8 cellular contexts compared by ENCODE assay signal in genomic region chr11:614583-615452, GRCh38. TPM values are rescaled to one million over a fixed set of nuclear protein-coding genes. Genes with fewer than 3 reads are reported as not detected.
A peak's percentile ranks its signal among the peaks of the same experiment; 100 is the strongest.
DNase-seq lines count a peak whose midpoint lies in the region; ATAC-seq, FAIRE-seq and TF ChIP-seq lines count a peak whose summit lies in the region.

No MANE protein-coding gene starts in this region.

- peak overlapping the region; percentile 83 for H3K9ac ChIP-seq in keratinocyte (ENCODE audit: control insufficient read depth, extremely low read depth, insufficient read depth, low read length)
- H3K9ac ChIP-seq in subcutaneous abdominal adipose tissue (ENCODE audit: low read length in 5 of 5) = peak overlapping the region; percentile 48 to 96 (median 85)

- peaks cover 15% of the 10 kb centered on the region for H4K20me1 ChIP-seq in keratinocyte (ENCODE audit: control insufficient read depth, extremely low read depth, insufficient read depth, low read length)

- H3K36me3 Mint-ChIP-seq in CD4-positive, CD25-positive, alpha-beta regulatory T cell = peaks cover 4% of the 10 kb centered on the region

- H3K4me1 ChIP-seq in CD4-positive, CD25-positive, alpha-beta regulatory T cell (ENCODE audit: control insufficient read depth, insufficient read depth, low read length, poor library complexity, severe bottlenecking) = peaks cover 30% of the 10 kb centered on the region
- H3K4me1 ChIP-seq in ascending aorta (peaks cover 11 to 14% of the 10 kb centered on the region in 2 donors), keratinocyte (ENCODE audit: control insufficient read depth, extremely low read depth, insufficient read depth, low read length) (peaks cover 25% of the 10 kb centered on the region), subcutaneous abdominal adipose tissue (ENCODE audit: control insufficient read depth in 5 of 5, insufficient read depth in 5 of 5, low read length in 5 of 5) (peaks cover 0 to 32% (median 23%) of the 10 kb centered on the region in 5 donors)

- peak overlapping the region; percentile 65 for H3K4me3 ChIP-seq in CD4-positive, CD25-positive, alpha-beta regulatory T cell (ENCODE audit: low read depth, low read length)
- H3K4me3 ChIP-seq in ascending aorta (peak overlapping the region; percentile 69 to 81), keratinocyte (ENCODE audit: control insufficient read depth in 2 of 3, extremely low read depth in 1 of 3, insufficient read depth in 2 of 3, low read depth in 1 of 3, low read length in 3 of 3) (peak overlapping the region; percentile 58 to 81 (median 76)), subcutaneous abdominal adipose tissue (ENCODE audit: low read depth in 1 of 5, low read length in 5 of 5) (peak overlapping the region; percentile 13 to 96 (median 94))

- no peaks in the 10 kb centered on the region for H3K9me3 ChIP-seq in CD4-positive, CD25-positive, alpha-beta regulatory T cell (ENCODE audit: control insufficient read depth in 2 of 2, low read length in 2 of 2)
- H3K9me3 ChIP-seq in ascending aorta (no peaks in the 10 kb centered on the region), keratinocyte (ENCODE audit: control insufficient read depth, low read depth, low read length) (no peaks in the 10 kb centered on the region), subcutaneous abdominal adipose tissue (ENCODE audit: control insufficient read depth in 5 of 5, low read length in 5 of 5) (no peaks in the 10 kb centered on the region)

- H3K79me2 ChIP-seq in keratinocyte (ENCODE audit: control insufficient read depth, insufficient read depth, low read length) = peaks cover 2% of the 10 kb centered on the region

- ATAC-seq in CD4-positive, CD25-positive, alpha-beta regulatory T cell (ENCODE audit: low read depth in 2 of 2) = no peak
- peak; percentile 1 for ATAC-seq in HG03342 (IDR thresholded peaks at IDR 0.05; ENCODE audit: unreplicated experiment)
- ATAC-seq in HG02763 (IDR thresholded peaks at IDR 0.05; ENCODE audit: unreplicated experiment) = no peak
- no peak for ATAC-seq in HG02884 (IDR thresholded peaks at IDR 0.05; ENCODE audit: unreplicated experiment)
- no peak for ATAC-seq in GM21360 (IDR thresholded peaks at IDR 0.05; ENCODE audit: unreplicated experiment)

- no peaks in the 10 kb centered on the region for H3K27me3 Mint-ChIP-seq in CD4-positive, CD25-positive, alpha-beta regulatory T cell

- intact Hi-C loops in ascending aorta (cut with DNase I) = loop anchor here (2.0 to 5.0 kb wide), 2 partner anchors 38 to 112 kb away; partner anchors contain the start of gene PHRF1

- dilution Hi-C loops in keratinocyte (cut with MboI; ENCODE audit: extremely low pct_ligation_motif_present, low sequenced_read_pairs) = no loop called here

- H3K27me3 ChIP-seq in CD4-positive, CD25-positive, alpha-beta regulatory T cell (ENCODE audit: control insufficient read depth, insufficient read depth, low read length) = no peaks in the 10 kb centered on the region
- no peaks in the 10 kb centered on the region for H3K27me3 ChIP-seq in ascending aorta
- H3K27me3 ChIP-seq in keratinocyte (ENCODE audit: control insufficient read depth, extremely low read depth, insufficient read depth, low read length) = no peaks in the 10 kb centered on the region
- H3K27me3 ChIP-seq in subcutaneous abdominal adipose tissue (ENCODE audit: control insufficient read depth in 5 of 5, insufficient read depth in 4 of 5, low read length in 5 of 5) = no peaks in the 10 kb centered on the region

- FAIRE-seq in keratinocyte (lab: Jason Lieb, UNC) = no peak

- H3K27ac ChIP-seq in CD4-positive, CD25-positive, alpha-beta regulatory T cell (ENCODE audit: insufficient read depth, low read length, poor library complexity, severe bottlenecking) = peak overlapping the region; percentile 93
- H3K27ac ChIP-seq in ascending aorta (peak overlapping the region; percentile 90 to 94), keratinocyte (ENCODE audit: control insufficient read depth, insufficient read depth, low read length) (peak overlapping the region; percentile 80), subcutaneous abdominal adipose tissue (ENCODE audit: low read depth, low read length) (peak overlapping the region; percentile 86)

- peak overlapping the region; percentile 93 to 97 (median 95) for H3K4me3 Mint-ChIP-seq in CD4-positive, CD25-positive, alpha-beta regulatory T cell

- H3K36me3 ChIP-seq in CD4-positive, CD25-positive, alpha-beta regulatory T cell (ENCODE audit: control insufficient read depth, insufficient read depth, low read length) = peaks cover 28% of the 10 kb centered on the region
- peaks cover 34 to 39% of the 10 kb centered on the region in 2 donors for H3K36me3 ChIP-seq in ascending aorta
- H3K36me3 ChIP-seq in keratinocyte (ENCODE audit: control insufficient read depth in 2 of 2, extremely low read depth in 1 of 2, insufficient read depth in 2 of 2, low read length in 2 of 2) = peaks cover 19 to 32% of the 10 kb centered on the region in 2 experiments
- peaks cover 0 to 47% (median 38%) of the 10 kb centered on the region in 5 donors for H3K36me3 ChIP-seq in subcutaneous abdominal adipose tissue (ENCODE audit: control insufficient read depth in 5 of 5, insufficient read depth in 5 of 5, low read length in 5 of 5)

- H3K4me2 ChIP-seq in keratinocyte (ENCODE audit: control insufficient read depth, extremely low read depth, insufficient read depth, low read depth, low read length) = peak overlapping the region; percentile 90

- H3K9me3 Mint-ChIP-seq in CD4-positive, CD25-positive, alpha-beta regulatory T cell = no peaks in the 10 kb centered on the region

- peak in 1 of 3 donors; percentile 30 for DNase-seq in CD4-positive, CD25-positive, alpha-beta regulatory T cell
- DNase-seq in ascending aorta (ENCODE audit: low spot score in 2 of 2) (no peak), keratinocyte (ENCODE audit: low read depth, low spot score) (no peak)

- H3K9me1 ChIP-seq in keratinocyte (ENCODE audit: control insufficient read depth, extremely low read depth, insufficient read depth, low read length) = no peaks in the 10 kb centered on the region

- peak overlapping the region; percentile 84 to 92 (median 90) for H3K27ac Mint-ChIP-seq in CD4-positive, CD25-positive, alpha-beta regulatory T cell

- H2AFZ ChIP-seq in keratinocyte (ENCODE audit: control insufficient read depth, low read length) = no peak overlapping the region

- H3K4me1 Mint-ChIP-seq in CD4-positive, CD25-positive, alpha-beta regulatory T cell = peaks cover 0 to 27% (median 4%) of the 10 kb centered on the region in 4 donors

- TF ChIP-seq CTCF in ascending aorta (IDR thresholded peaks at IDR 0.05) = no peak
- TF ChIP-seq CTCF in keratinocyte (optimal IDR thresholded peaks at IDR 0.05 in 1 of 3, IDR thresholded peaks at IDR 0.05 in 1 of 3, conservative IDR thresholded peaks at IDR 0.05 in 1 of 3; ENCODE audit: extremely low read depth in 1 of 3, insufficient read depth in 2 of 3, low read length in 3 of 3) = no peak

RNA-seq across cellular contexts. Expression of gene IRF7, which starts 0.9 kb away (rescaled TPM):
- 120 TPM for total RNA-seq in CD4-positive, CD25-positive, alpha-beta regulatory T cell
- polyA plus RNA-seq in CD4-positive, CD25-positive, alpha-beta regulatory T cell = 10 to 100 TPM; 27.2 to 38.9 (median 28.6) TPM
- 44.6 TPM for total RNA-seq in ascending aorta
- polyA plus RNA-seq in keratinocyte = 7.1 to 10.9 TPM (median 9.5 TPM) in 3 replicates
- polyA plus RNA-seq in keratinocyte (2011; ENCODE audit: low read depth) = 1.7 TPM
- 2.3 and 8.0 TPM in 2 replicates for polyA plus RNA-seq in keratinocyte (2011; cell fraction: cytosol; rRNA removed)
- polyA plus RNA-seq in keratinocyte (2011; cell fraction: nucleus; rRNA removed) = 8.6 and 13.2 TPM in 2 replicates
- polyA plus RNA-seq in keratinocyte (2012; ENCODE audit: low replicate concordance) = 7.1 and 18.0 TPM in 2 replicates
- 5.1 to 18.7 TPM (median 6.4 TPM) in 3 replicates for polyA minus RNA-seq in keratinocyte
- polyA minus RNA-seq in keratinocyte (2011; cell fraction: cytosol; rRNA and poly(A)+ RNA removed) = 19.0 TPM
- polyA minus RNA-seq in keratinocyte (2011; cell fraction: nucleus; rRNA and poly(A)+ RNA removed) = 5.8 and 11.1 TPM in 2 replicates

RNA-seq across cellular contexts. Expression of gene CDHR5, which starts 9.9 kb away (rescaled TPM):
- not detected for total RNA-seq in CD4-positive, CD25-positive, alpha-beta regulatory T cell
- polyA plus RNA-seq in CD4-positive, CD25-positive, alpha-beta regulatory T cell = not detected
- 5.0 TPM for total RNA-seq in ascending aorta
- polyA plus RNA-seq in keratinocyte = not detected in 3 replicates
- polyA plus RNA-seq in keratinocyte (2011; ENCODE audit: low read depth) = not detected
- polyA plus RNA-seq in keratinocyte (2011; cell fraction: cytosol; rRNA removed) = not detected in 2 replicates
- not detected in 2 replicates for polyA plus RNA-seq in keratinocyte (2011; cell fraction: nucleus; rRNA removed)
- 0.08 TPM in 1 of 2 replicates, not detected in the other for polyA plus RNA-seq in keratinocyte (2012; ENCODE audit: low replicate concordance)
- polyA minus RNA-seq in keratinocyte = not detected in 3 replicates
- polyA minus RNA-seq in keratinocyte (2011; cell fraction: cytosol; rRNA and poly(A)+ RNA removed) = not detected
- not detected in 2 replicates for polyA minus RNA-seq in keratinocyte (2011; cell fraction: nucleus; rRNA and poly(A)+ RNA removed)

RNA-seq across cellular contexts. Expression of gene SCT, which starts 12.2 kb away (rescaled TPM):
- total RNA-seq in CD4-positive, CD25-positive, alpha-beta regulatory T cell = not detected
- not detected for polyA plus RNA-seq in CD4-positive, CD25-positive, alpha-beta regulatory T cell
- total RNA-seq in ascending aorta = not detected
- polyA plus RNA-seq in keratinocyte = not detected in 3 replicates
- not detected for polyA plus RNA-seq in keratinocyte (2011; ENCODE audit: low read depth)
- not detected in 2 replicates for polyA plus RNA-seq in keratinocyte (2011; cell fraction: cytosol; rRNA removed)
- polyA plus RNA-seq in keratinocyte (2011; cell fraction: nucleus; rRNA removed) = not detected in 2 replicates
- not detected in 2 replicates for polyA plus RNA-seq in keratinocyte (2012; ENCODE audit: low replicate concordance)
- polyA minus RNA-seq in keratinocyte = not detected in 3 replicates
- polyA minus RNA-seq in keratinocyte (2011; cell fraction: cytosol; rRNA and poly(A)+ RNA removed) = not detected
- not detected in 2 replicates for polyA minus RNA-seq in keratinocyte (2011; cell fraction: nucleus; rRNA and poly(A)+ RNA removed)

RNA-seq across cellular contexts. Expression of gene DRD4, which starts 22.3 kb away (rescaled TPM):
- not detected for total RNA-seq in CD4-positive, CD25-positive, alpha-beta regulatory T cell
- not detected for polyA plus RNA-seq in CD4-positive, CD25-positive, alpha-beta regulatory T cell
- not detected for total RNA-seq in ascending aorta
- not detected in 3 replicates for polyA plus RNA-seq in keratinocyte
- polyA plus RNA-seq in keratinocyte (2011; ENCODE audit: low read depth) = 0.39 TPM
- polyA plus RNA-seq in keratinocyte (2011; cell fraction: cytosol; rRNA removed) = not detected in 2 replicates
- polyA plus RNA-seq in keratinocyte (2011; cell fraction: nucleus; rRNA removed) = 0.09 TPM in 1 of 2 replicates, not detected in the other
- 0.10 and 0.20 TPM in 2 replicates for polyA plus RNA-seq in keratinocyte (2012; ENCODE audit: low replicate concordance)
- polyA minus RNA-seq in keratinocyte = not detected in 3 replicates
- polyA minus RNA-seq in keratinocyte (2011; cell fraction: cytosol; rRNA and poly(A)+ RNA removed) = not detected
- polyA minus RNA-seq in keratinocyte (2011; cell fraction: nucleus; rRNA and poly(A)+ RNA removed) = not detected in 2 replicates

RNA-seq across cellular contexts. Expression of gene PHRF1, which starts 38.5 kb away (rescaled TPM):
- total RNA-seq in CD4-positive, CD25-positive, alpha-beta regulatory T cell = 43.8 TPM
- polyA plus RNA-seq in CD4-positive, CD25-positive, alpha-beta regulatory T cell = 1 to 10 TPM; 3.8 to 6.0 (median 5.0) TPM
- 25.4 TPM for total RNA-seq in ascending aorta
- 10.7 to 15.2 TPM (median 13.7 TPM) in 3 replicates for polyA plus RNA-seq in keratinocyte
- polyA plus RNA-seq in keratinocyte (2011; ENCODE audit: low read depth) = 8.8 TPM
- 5.8 and 13.6 TPM in 2 replicates for polyA plus RNA-seq in keratinocyte (2011; cell fraction: cytosol; rRNA removed)
- 27.9 and 36.6 TPM in 2 replicates for polyA plus RNA-seq in keratinocyte (2011; cell fraction: nucleus; rRNA removed)
- polyA plus RNA-seq in keratinocyte (2012; ENCODE audit: low replicate concordance) = 10.3 and 23.2 TPM in 2 replicates
- 10.0 to 29.1 TPM (median 12.6 TPM) in 3 replicates for polyA minus RNA-seq in keratinocyte
- polyA minus RNA-seq in keratinocyte (2011; cell fraction: cytosol; rRNA and poly(A)+ RNA removed) = 18.0 TPM
- 32.3 and 38.0 TPM in 2 replicates for polyA minus RNA-seq in keratinocyte (2011; cell fraction: nucleus; rRNA and poly(A)+ RNA removed)
